In genomic region chr5:59354274-59354673, GRCh38 we compare ENCODE assay signal across 21 cellular contexts.
DNase-seq lines count a peak whose midpoint lies in the region; ATAC-seq and TF ChIP-seq lines count a peak whose summit lies in the region.
"Had no signal": no experiment of that assay in that cellular context is flagged by ENCODE, and none has a peak within 500 bp of the region (broad histone marks: within the 10 kb centered on the region; RNA-seq: fewer than 3 reads in every experiment).

No MANE protein-coding gene starts in this region.

- no peak overlapping the region for H3K27ac Mint-ChIP-seq in activated CD8-positive, alpha-beta T cell treated with anti-CD3 and anti-CD28 coated beads, Interleukin-2, amount 10 ng/mL, durations not matched to agents 7 days and 5 days
- H3K27ac Mint-ChIP-seq: CD8-positive, alpha-beta T cell; IgD-negative memory B cell had no signal

- ATAC-seq in heart left ventricle (no peak), gastrocnemius medialis (no peak), sciatic nerve (no peak)
- ATAC-seq in activated CD8-positive, alpha-beta T cell treated with anti-CD3 and anti-CD28 coated beads, Interleukin-2, amount 10 ng/mL, durations not matched to agents 7 days and 5 days: no peak
- ATAC-seq: CD8-positive, alpha-beta T cell had no signal

- intact Hi-C loops in heart left ventricle (cut with DNase I): loop anchor here in 1 of 10 donors (10.0 kb wide), 1 partner anchor 59 kb away; no protein-coding TSS in a partner anchor
- intact Hi-C loops in gastrocnemius medialis (cut with DNase I; ENCODE audit: low total_unique reads): loop anchor here (5.0 kb wide), 2 partner anchors 77 to 317 kb away; no protein-coding TSS in a partner anchor
- intact Hi-C loops in sciatic nerve (cut with DNase I): no loop called here

- no peak overlapping the region for H3K4me3 Mint-ChIP-seq in activated CD8-positive, alpha-beta T cell treated with anti-CD3 and anti-CD28 coated beads, Interleukin-2, amount 10 ng/mL, durations not matched to agents 7 days and 5 days
- H3K4me3 Mint-ChIP-seq: CD8-positive, alpha-beta T cell; IgD-negative memory B cell had no signal

- DNase-seq in heart left ventricle (no peak), right atrium auricular region (ENCODE audit: low spot score) (no peak), SW480 (ENCODE audit: low spot score) (peak; percentile 6), iris pigment epithelial cell (ENCODE audit: low read depth) (peak; percentile 42), gastrocnemius medialis (no peak), sciatic nerve (ENCODE audit: low spot score) (no peak), HT-29 (ENCODE audit: low spot score) (no peak)
- no peak for DNase-seq in activated CD8-positive, alpha-beta T cell treated with anti-CD3 and anti-CD28 coated beads, Interleukin-2, amount 10 ng/mL, durations not matched to agents 7 days and 5 days
- DNase-seq: 8988T; AML-193; C1 segment of cervical spinal cord; CD8-positive, alpha-beta T cell; DND-41; GM23248; NCI-H1105; NCI-H146; NCI-H2029; NCI-H2227 treated with DMSO at 0.1 percent for 48 hours; NCI-H510A had no signal

- H3K4me1 Mint-ChIP-seq in activated CD8-positive, alpha-beta T cell treated with anti-CD3 and anti-CD28 coated beads, Interleukin-2, amount 10 ng/mL, durations not matched to agents 7 days and 5 days (ENCODE audit: low read depth): no peaks in the 10 kb centered on the region

- TF ChIP-seq CTCF in heart left ventricle (IDR thresholded peaks at IDR 0.05) (no peak), right atrium auricular region (IDR thresholded peaks at IDR 0.05) (no peak), gastrocnemius medialis (IDR thresholded peaks at IDR 0.05 in 4 of 5, conservative IDR thresholded peaks at IDR 0.05 in 1 of 5) (no peak)

- peak overlapping the region in 7 of 12 donors; percentile 44 to 56 (median 48) for H3K4me3 ChIP-seq in heart left ventricle
- H3K4me3 ChIP-seq in right atrium auricular region: no peak overlapping the region
- H3K4me3 ChIP-seq in gastrocnemius medialis: peak overlapping the region; percentile 25 to 57 (median 53)
- H3K4me3 ChIP-seq: GM23248, HAP-1 had no signal

- H3K9me3 ChIP-seq in heart left ventricle: no peaks in the 10 kb centered on the region
- no peaks in the 10 kb centered on the region for H3K9me3 ChIP-seq in right atrium auricular region
- H3K9me3 ChIP-seq in gastrocnemius medialis: no peaks in the 10 kb centered on the region
- H3K9me3 ChIP-seq: HAP-1 had no signal

- H3K27me3 ChIP-seq in heart left ventricle: no peaks in the 10 kb centered on the region
- H3K27me3 ChIP-seq in right atrium auricular region: no peaks in the 10 kb centered on the region
- H3K27me3 ChIP-seq in gastrocnemius medialis: no peaks in the 10 kb centered on the region

- H3K27me3 Mint-ChIP-seq in activated CD8-positive, alpha-beta T cell treated with anti-CD3 and anti-CD28 coated beads, Interleukin-2, amount 10 ng/mL, durations not matched to agents 7 days and 5 days (ENCODE audit: low read depth): peaks cover 24% of the 10 kb centered on the region
- H3K27me3 Mint-ChIP-seq: IgD-negative memory B cell had no signal

- CTCF ChIA-PET in activated CD8-positive, alpha-beta T cell treated with anti-CD3 and anti-CD28 coated beads, Interleukin-2, amount 10 ng/mL, durations not matched to agents 7 days and 5 days (lab: Charles Lee): interaction anchor here (0.6 to 2.1 kb wide), 2 partner anchors 27 to 166 kb away, joined by 3 to 8 read pairs; no protein-coding TSS in a partner anchor

- no peaks in the 10 kb centered on the region for H3K36me3 Mint-ChIP-seq in activated CD8-positive, alpha-beta T cell treated with anti-CD3 and anti-CD28 coated beads, Interleukin-2, amount 10 ng/mL, durations not matched to agents 7 days and 5 days (ENCODE audit: low read depth)
- H3K36me3 Mint-ChIP-seq: CD8-positive, alpha-beta T cell had no signal

- 49 to 59% (median 56%) methylated on average over 5 of the region's 5 CpGs for WGBS in heart left ventricle, 4 donors

- in situ Hi-C loops in gastrocnemius medialis (cut with MboI; ENCODE audit: low sequenced_read_pairs in 4 of 4): loop anchor here (25.0 kb wide), 3 partner anchors 317 to 467 kb away; no protein-coding TSS in a partner anchor

- no peaks in the 10 kb centered on the region for H3K9me3 Mint-ChIP-seq in activated CD8-positive, alpha-beta T cell treated with anti-CD3 and anti-CD28 coated beads, Interleukin-2, amount 10 ng/mL, durations not matched to agents 7 days and 5 days (ENCODE audit: insufficient read depth)
- H3K9me3 Mint-ChIP-seq: CD8-positive, alpha-beta T cell; IgD-negative memory B cell had no signal

- TF ChIP-seq POLR2A in heart left ventricle (IDR thresholded peaks at IDR 0.05) (no peak), gastrocnemius medialis (IDR thresholded peaks at IDR 0.05) (no peak)

- H3K4me1 ChIP-seq in heart left ventricle (peaks cover 0 to 51% (median 25%) of the 10 kb centered on the region in 12 donors), right atrium auricular region (peaks cover 0 to 35% of the 10 kb centered on the region in 2 donors), gastrocnemius medialis (peaks cover 49 to 86% of the 10 kb centered on the region in 2 donors)
- H3K4me1 ChIP-seq: HAP-1 had no signal

- H3K36me3 ChIP-seq in heart left ventricle (no peaks in the 10 kb centered on the region), right atrium auricular region (no peaks in the 10 kb centered on the region), gastrocnemius medialis (no peaks in the 10 kb centered on the region)
- H3K36me3 ChIP-seq: HAP-1 had no signal

- peak overlapping the region in 2 of 12 donors; percentile 5 to 74 for H3K27ac ChIP-seq in heart left ventricle
- peak overlapping the region in 1 of 2 donors; percentile 78 for H3K27ac ChIP-seq in right atrium auricular region
- H3K27ac ChIP-seq in gastrocnemius medialis: peak overlapping the region; percentile 81 to 86 (median 83)
- H3K27ac ChIP-seq: GM23248 had no signal

- POLR2A ChIA-PET in activated CD8-positive, alpha-beta T cell treated with anti-CD3 and anti-CD28 coated beads, Interleukin-2, amount 10 ng/mL, durations not matched to agents 7 days and 5 days (lab: Charles Lee): no interaction called here

Comparison
In these comparisons a context has a peak if more than half of its experiments do, and no peak if none do; other contexts are left out.
1. H3K4me3 ChIP-seq: peak in heart left ventricle (7 of 12) and gastrocnemius medialis (4 of 4); none in right atrium auricular region (0 of 2).
2. DNase-seq: peak in SW480 (single experiment) and iris pigment epithelial cell (single experiment); none in heart left ventricle (0 of 5), right atrium auricular region (single experiment), gastrocnemius medialis (0 of 2), activated CD8-positive, alpha-beta T cell treated with anti-CD3 and anti-CD28 coated beads, Interleukin-2, amount 10 ng/mL, durations not matched to agents 7 days and 5 days (single experiment), sciatic nerve (single experiment) and HT-29 (single experiment).